8 cellular contexts compared by ENCODE assay signal in the genomic region with DNA sequence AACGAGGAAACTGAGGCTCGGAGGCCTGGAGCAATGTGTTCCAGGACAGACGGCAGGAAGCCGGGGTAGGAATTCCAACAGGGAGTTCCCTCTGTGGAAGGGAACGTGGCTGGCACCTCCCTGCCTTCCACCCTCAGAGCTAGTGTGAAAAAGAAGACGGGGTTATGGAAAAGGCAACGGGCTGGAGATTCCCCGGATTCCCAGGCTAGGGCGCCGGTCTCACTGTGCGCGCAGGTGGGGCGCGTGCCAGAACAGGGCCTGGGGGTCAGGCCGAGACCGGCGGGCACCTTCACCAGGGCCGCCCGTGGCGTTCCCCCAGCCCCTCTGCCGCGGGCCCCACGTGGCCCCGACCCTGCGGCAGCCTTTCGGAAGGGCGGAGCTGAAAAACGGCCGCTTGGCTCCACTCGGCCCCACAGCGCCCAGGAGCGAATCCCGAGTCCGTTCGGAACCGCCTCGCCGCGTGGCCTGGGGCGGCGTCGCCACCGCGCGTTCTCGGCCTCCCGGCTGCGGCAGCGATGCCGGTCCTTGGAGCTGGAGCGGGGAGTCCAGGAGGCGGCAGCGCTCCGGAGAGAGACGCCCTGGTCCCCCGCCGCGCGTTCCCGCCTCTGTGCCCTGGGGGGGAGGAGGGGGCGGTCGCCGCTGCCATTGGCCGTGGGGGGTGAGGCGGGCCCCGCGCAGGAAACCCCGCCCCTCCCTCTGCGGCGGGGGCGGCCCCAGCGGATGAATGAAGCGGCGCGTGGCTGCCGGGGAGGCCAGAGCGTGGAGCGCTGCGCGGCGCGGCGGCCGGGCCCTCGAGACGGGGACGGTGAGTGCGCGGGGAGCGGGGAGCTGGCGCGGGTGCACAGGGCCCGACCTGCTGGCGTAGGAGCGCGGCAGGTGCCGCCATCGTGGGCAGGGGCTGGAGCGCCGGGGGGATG. TPM values are rescaled to one million over a fixed set of nuclear protein-coding genes. Genes with fewer than 3 reads are reported as not detected.
A peak's percentile ranks its signal among the peaks of the same experiment; 100 is the strongest.
DNase-seq lines count a peak whose midpoint lies in the region; ATAC-seq and TF ChIP-seq lines count a peak whose summit lies in the region.

SLCO4A1 (plus strand) TSS at position 755 of the 917 bp plus-strand sequence. CDS start 13,952 bp downstream, outside the sequence.

- H3K36me3 ChIP-seq in CD8-positive, alpha-beta memory T cell (ENCODE audit: insufficient read depth, low read length) = no peaks in the 10 kb centered on the region
- H3K36me3 ChIP-seq in IMR-90 (ENCODE audit: control insufficient read depth, insufficient read depth, low read length) (no peaks in the 10 kb centered on the region), Peyer's patch (no peaks in the 10 kb centered on the region), neural cell (ENCODE audit: insufficient read depth, low read length) (no peaks in the 10 kb centered on the region)

- H3K27me3 Mint-ChIP-seq in CD8-positive, alpha-beta memory T cell = no peaks in the 10 kb centered on the region
- H3K27me3 Mint-ChIP-seq in activated T-helper 1 cell treated with anti-CD3 and anti-CD28 coated beads, Interleukin-12 subunit alpha, Interleukin-12 subunit beta, Interleukin-2, Interleukin-4 antibody, amounts not matched to agents 30 ng/mL and 10 ng/mL and 1 ng/mL, durations not matched to agents 14 hours and 24 hours and 36 hours (ENCODE audit: insufficient read depth) = peaks cover 16% of the 10 kb centered on the region

- 0% methylated on average over 29 of the region's 100 CpGs; no CpG with 5 or more reads in 1 of the 2 experiments for WGBS in IMR-90 (ENCODE audit: extremely low coverage in 2 of 2, insufficient read length in 1 of 2), 2 experiments

- H3K27ac ChIP-seq in CD8-positive, alpha-beta memory T cell (ENCODE audit: low read depth, low read length) = peak within 1 kb of the TSS; percentile 9
- no peak within 1 kb of the TSS; the same call in 1 of the 2 replicates for H3K27ac ChIP-seq in IMR-90 (ENCODE audit: insufficient read depth, low read length)
- peak within 1 kb of the TSS; percentile 67 to 85 (median 74) for H3K27ac ChIP-seq in Peyer's patch
- H3K27ac ChIP-seq in neural cell (ENCODE audit: low read length) = no peak within 1 kb of the TSS

- no peaks in the 10 kb centered on the region for H3K27me3 ChIP-seq in CD8-positive, alpha-beta memory T cell (ENCODE audit: insufficient read depth, low read length, poor library complexity, severe bottlenecking)
- peaks cover 57% of the 10 kb centered on the region for H3K27me3 ChIP-seq in IMR-90 (ENCODE audit: control insufficient read depth, insufficient read depth, low read length)
- no peaks in the 10 kb centered on the region for H3K27me3 ChIP-seq in Peyer's patch
- H3K27me3 ChIP-seq in neural cell (ENCODE audit: insufficient read depth, low read depth, low read length) = peaks cover 31% of the 10 kb centered on the region

- in situ Hi-C loops in IMR-90 (cut with MboI; ENCODE audit: low sequenced_read_pairs) = no loop called here

- H3F3A ChIP-seq in neural cell (ENCODE audit: insufficient read depth, low read length, poor library complexity, severe bottlenecking) = no peaks in the 10 kb centered on the region

- no peak within 1 kb of the TSS for H4K5ac ChIP-seq in IMR-90 (ENCODE audit: low read depth, low read length)

- CTCF ChIA-PET in CD8-positive, alpha-beta memory T cell (lab: Charles Lee) = interaction anchor here (1.0 to 2.1 kb wide), 4 partner anchors 25 to 166 kb away, joined by 3 to 9 read pairs (median 4); no protein-coding TSS in a partner anchor
- CTCF ChIA-PET in IMR-90 (lab: Yijun Ruan, JAX) = interaction anchor here (0.6 kb wide), 1 partner anchor 227 kb away, joined by 3 read pairs; no protein-coding TSS in a partner anchor

- no peak within 1 kb of the TSS; the same call in 1 of the 2 replicates for H3K56ac ChIP-seq in IMR-90 (ENCODE audit: extremely low read depth, insufficient read depth, low read length)

- H2AFZ ChIP-seq in IMR-90 (replicated peaks; ENCODE audit: low read length, poor library complexity) (peak within 1 kb of the TSS; percentile 95), neural cell (ENCODE audit: low read depth, low read length) (no peak within 1 kb of the TSS)

- no peak within 1 kb of the TSS for H2BK5ac ChIP-seq in IMR-90 (ENCODE audit: low read depth, low read length, poor library complexity, severe bottlenecking)

- H3K9me3 ChIP-seq in CD8-positive, alpha-beta memory T cell (ENCODE audit: low read length) = no peaks in the 10 kb centered on the region
- H3K9me3 ChIP-seq in IMR-90 (ENCODE audit: control insufficient read depth, insufficient read depth, low read length) = no peaks in the 10 kb centered on the region
- H3K9me3 ChIP-seq in Peyer's patch = no peaks in the 10 kb centered on the region
- no peaks in the 10 kb centered on the region for H3K9me3 ChIP-seq in neural cell (ENCODE audit: low read length)

- H2AK5ac ChIP-seq in IMR-90 (ENCODE audit: low read depth, low read length) = no peak within 1 kb of the TSS

- no peak within 1 kb of the TSS for H3K18ac ChIP-seq in IMR-90 (ENCODE audit: low read depth, low read length)

- peak; percentile 74 to 85 (median 79) for DNase-seq in CD8-positive, alpha-beta memory T cell
- DNase-seq in IMR-90 (peak; percentile 44), Peyer's patch (peak; percentile 88 to 93 (median 90)), fibroblast of pulmonary artery (ENCODE audit: low read depth) (peak; percentile 28)
- DNase-seq in activated T-helper 1 cell treated with anti-CD3 and anti-CD28 coated beads, Interleukin-12 subunit alpha, Interleukin-12 subunit beta, Interleukin-2, Interleukin-4 antibody, amounts not matched to agents 30 ng/mL and 10 ng/mL and 1 ng/mL, durations not matched to agents 14 hours and 24 hours and 36 hours (ENCODE audit: low spot score) = peak; percentile 90

- no peak for TF ChIP-seq EP300 in neural cell (conservative IDR thresholded peaks at IDR 0.05; ENCODE audit: poor library complexity, severe bottlenecking)

- H3K79me1 ChIP-seq in IMR-90 (ENCODE audit: low read depth in 1 of 2, low read length in 2 of 2) = no peaks in the 10 kb centered on the region

- H4K8ac ChIP-seq in IMR-90 (ENCODE audit: low read depth in 2 of 2, low read length in 2 of 2) = no peak within 1 kb of the TSS

- H2BK15ac ChIP-seq in IMR-90 (ENCODE audit: low read depth, low read length) = no peak within 1 kb of the TSS

- H3K4me3 Mint-ChIP-seq in CD8-positive, alpha-beta memory T cell = peak within 1 kb of the TSS; percentile 70 to 90 (median 73)
- H3K4me3 Mint-ChIP-seq in activated T-helper 1 cell treated with anti-CD3 and anti-CD28 coated beads, Interleukin-12 subunit alpha, Interleukin-12 subunit beta, Interleukin-2, Interleukin-4 antibody, amounts not matched to agents 30 ng/mL and 10 ng/mL and 1 ng/mL, durations not matched to agents 14 hours and 24 hours and 36 hours = peak within 1 kb of the TSS; percentile 85

- peak within 1 kb of the TSS in 2 of 8 donors; percentile 55 to 94 for H3K27ac Mint-ChIP-seq in CD8-positive, alpha-beta memory T cell
- H3K27ac Mint-ChIP-seq in activated T-helper 1 cell treated with anti-CD3 and anti-CD28 coated beads, Interleukin-12 subunit alpha, Interleukin-12 subunit beta, Interleukin-2, Interleukin-4 antibody, amounts not matched to agents 30 ng/mL and 10 ng/mL and 1 ng/mL, durations not matched to agents 14 hours and 24 hours and 36 hours = peak within 1 kb of the TSS; percentile 78

- POLR2A ChIA-PET in CD8-positive, alpha-beta memory T cell (lab: Charles Lee) = interaction anchor here (1.3 to 3.1 kb wide), 5 partner anchors 9 to 163 kb away, joined by 4 to 15 read pairs (median 4); partner anchors contain the start of gene OGFR
- POLR2A ChIA-PET in IMR-90 (lab: Charles Lee; ENCODE audit: unreplicated experiment) = interaction anchor here (0.7 kb wide), 1 partner anchor 10 kb away, joined by 3 read pairs; no protein-coding TSS in a partner anchor

- TF ChIP-seq RAD21 in IMR-90 (IDR thresholded peaks at IDR 0.05; ENCODE audit: low read length) (no peak), neural cell (conservative IDR thresholded peaks at IDR 0.05) (no peak)

- H3K23ac ChIP-seq in IMR-90 (ENCODE audit: low read depth, low read length) = no peak within 1 kb of the TSS

- intact Hi-C loops in IMR-90 (cut with micrococcal nuclease) = no loop called here
- intact Hi-C loops in activated T-helper 1 cell treated with anti-CD3 and anti-CD28 coated beads, Interleukin-12 subunit alpha, Interleukin-12 subunit beta, Interleukin-2, Interleukin-4 antibody, amounts not matched to agents 30 ng/mL and 10 ng/mL and 1 ng/mL, durations not matched to agents 14 hours and 24 hours and 36 hours (cut with micrococcal nuclease) = loop anchor here (1.0 to 5.0 kb wide), 7 partner anchors 18 to 405 kb away; partner anchors contain the start of genes ADRM1, OGFR, OSBPL2 and RPS21

- no peaks in the 10 kb centered on the region for H3K9me2 ChIP-seq in neural cell (ENCODE audit: insufficient read depth, low read length)

- peak within 1 kb of the TSS; percentile 88 for H2AK9ac ChIP-seq in IMR-90 (replicated peaks; ENCODE audit: low read depth, low read length, poor library complexity)

- peak within 1 kb of the TSS; percentile 61 for H3K4me3 ChIP-seq in CD8-positive, alpha-beta memory T cell (ENCODE audit: low read length)
- peak within 1 kb of the TSS; percentile 49 for H3K4me3 ChIP-seq in IMR-90 (ENCODE audit: insufficient read depth, low read depth, low read length)
- peak within 1 kb of the TSS; percentile 56 to 67 (median 66) for H3K4me3 ChIP-seq in Peyer's patch
- peak within 1 kb of the TSS; percentile 25 for H3K4me3 ChIP-seq in fibroblast of pulmonary artery (replicated peaks; ENCODE audit: low read depth, low read length)
- H3K4me3 ChIP-seq in neural cell (ENCODE audit: low read length) = peak within 1 kb of the TSS; percentile 87

- H3K36me3 Mint-ChIP-seq in CD8-positive, alpha-beta memory T cell = no peaks in the 10 kb centered on the region
- H3K36me3 Mint-ChIP-seq in activated T-helper 1 cell treated with anti-CD3 and anti-CD28 coated beads, Interleukin-12 subunit alpha, Interleukin-12 subunit beta, Interleukin-2, Interleukin-4 antibody, amounts not matched to agents 30 ng/mL and 10 ng/mL and 1 ng/mL, durations not matched to agents 14 hours and 24 hours and 36 hours (ENCODE audit: low read depth) = peaks cover 3% of the 10 kb centered on the region

- TF ChIP-seq POLR2A in IMR-90 (IDR thresholded peaks at IDR 0.05; ENCODE audit: low read depth, low read length) (peak; percentile 49), Peyer's patch (IDR thresholded peaks at IDR 0.05) (peak; percentile 64 to 80)

- peaks cover 4 to 18% (median 8%) of the 10 kb centered on the region in 3 donors for H3K4me1 Mint-ChIP-seq in CD8-positive, alpha-beta memory T cell
- H3K4me1 Mint-ChIP-seq in activated T-helper 1 cell treated with anti-CD3 and anti-CD28 coated beads, Interleukin-12 subunit alpha, Interleukin-12 subunit beta, Interleukin-2, Interleukin-4 antibody, amounts not matched to agents 30 ng/mL and 10 ng/mL and 1 ng/mL, durations not matched to agents 14 hours and 24 hours and 36 hours (ENCODE audit: low read depth) = peaks cover 14% of the 10 kb centered on the region

- H3K9ac ChIP-seq in IMR-90 (ENCODE audit: low read depth, low read length) = no peak within 1 kb of the TSS; the same call in 1 of the 2 replicates
- peak within 1 kb of the TSS; percentile 66 for H3K9ac ChIP-seq in neural cell (ENCODE audit: low read length)

- no TSS peak for BruUV-seq in IMR-90 (replicated peaks; lab: Mats Ljungman, UMichigan)

- peaks cover 0 to 1% (median 0%) of the 10 kb centered on the region in 5 donors for H3K9me3 Mint-ChIP-seq in CD8-positive, alpha-beta memory T cell
- H3K9me3 Mint-ChIP-seq in activated T-helper 1 cell treated with anti-CD3 and anti-CD28 coated beads, Interleukin-12 subunit alpha, Interleukin-12 subunit beta, Interleukin-2, Interleukin-4 antibody, amounts not matched to agents 30 ng/mL and 10 ng/mL and 1 ng/mL, durations not matched to agents 14 hours and 24 hours and 36 hours = no peaks in the 10 kb centered on the region

- no peak within 1 kb of the TSS for H3K14ac ChIP-seq in IMR-90 (replicated peaks; ENCODE audit: low read depth, low read length)

- H4K20me1 ChIP-seq in IMR-90 (ENCODE audit: insufficient read depth, low read length) (no peaks in the 10 kb centered on the region), neural cell (ENCODE audit: insufficient read depth) (peaks cover 5% of the 10 kb centered on the region)

- no peak within 1 kb of the TSS for H2BK20ac ChIP-seq in IMR-90 (ENCODE audit: low read depth, low read length)

- no peak within 1 kb of the TSS for H3K4ac ChIP-seq in IMR-90 (ENCODE audit: low read depth, low read length)

- H3K79me2 ChIP-seq in neural cell (replicated peaks; ENCODE audit: insufficient read depth, low read length) = no peaks in the 10 kb centered on the region

- H3K4me1 ChIP-seq in CD8-positive, alpha-beta memory T cell (ENCODE audit: insufficient read depth, low read length) = peaks cover 17% of the 10 kb centered on the region
- H3K4me1 ChIP-seq in IMR-90 (ENCODE audit: control insufficient read depth, insufficient read depth, low read length) (peaks cover 1% of the 10 kb centered on the region; the same call in 1 of the 2 replicates), Peyer's patch (peaks cover 0 to 50% (median 39%) of the 10 kb centered on the region in 4 donors)

- dilution Hi-C loops in IMR-90 (cut with HindIII; ENCODE audit: low sequenced_read_pairs, unreplicated experiment) = no loop called here

- no peak within 1 kb of the TSS for H2BK120ac ChIP-seq in IMR-90 (ENCODE audit: low read depth, low read length)

- no peak for TF ChIP-seq CTCF in IMR-90 (conservative IDR thresholded peaks at IDR 0.05; ENCODE audit: low read depth, low read length)
- TF ChIP-seq CTCF in Peyer's patch (IDR thresholded peaks at IDR 0.05) = peak in 2 of 6 experiments; percentile 3 to 27
- TF ChIP-seq CTCF in fibroblast of pulmonary artery (IDR thresholded peaks at IDR 0.05; ENCODE audit: low read length, missing control alignments) = no peak
- TF ChIP-seq CTCF in neural cell (IDR thresholded peaks at IDR 0.05; ENCODE audit: poor library complexity, severe bottlenecking) = peak; percentile 17
- TF ChIP-seq CTCF in subcutaneous adipose tissue (IDR thresholded peaks at IDR 0.05; ENCODE audit: low read depth) = no peak

- no peak within 1 kb of the TSS for H4K91ac ChIP-seq in IMR-90 (ENCODE audit: insufficient read depth, low read depth, low read length)

- H3K4me2 ChIP-seq in IMR-90 (ENCODE audit: low read depth, low read length) = peak within 1 kb of the TSS; percentile 61
- H3K4me2 ChIP-seq in neural cell (ENCODE audit: low read length) = peak within 1 kb of the TSS; percentile 78

- 0 out of 2 replicates have a peak, but pooled peaks cover 3% of the 10 kb centered on the region for H3K9me1 ChIP-seq in IMR-90 (ENCODE audit: insufficient read depth, low read length)

- ATAC-seq in GM21381 (IDR thresholded peaks at IDR 0.05; ENCODE audit: unreplicated experiment) = peak; percentile 61
- ATAC-seq in IMR-90 (ENCODE audit: low read depth) = peak; percentile 95

RNA-seq across cellular contexts. Expression of gene SLCO4A1, which starts in this region (rescaled TPM):
- 10 to 100 TPM; 42.0 to 44.9 TPM for total RNA-seq in CD8-positive, alpha-beta memory T cell
- 0.47 TPM for polyA plus RNA-seq in CD8-positive, alpha-beta memory T cell
- 0.56 and 0.72 TPM in 2 replicates for total RNA-seq in IMR-90 (2012; rRNA removed)
- polyA plus RNA-seq in IMR-90 (2012; rRNA removed) = 1.1 and 1.5 TPM in 2 replicates
- polyA plus RNA-seq in IMR-90 (2012; cell fraction: cytosol; rRNA removed) = 1.1 TPM in 2 replicates
- 2.1 and 5.3 TPM in 2 replicates for polyA plus RNA-seq in IMR-90 (2012; cell fraction: nucleus; rRNA removed; ENCODE audit: low replicate concordance)
- total RNA-seq in Peyer's patch = 10 to 100 TPM in 3 of 4 donors, 1 to 10 TPM in 1; 6.7 to 42.9 (median 28.5) TPM
- 47.6 and 49.8 TPM in 2 replicates for total RNA-seq in activated T-helper 1 cell treated with anti-CD3 and anti-CD28 coated beads, Interleukin-12 subunit alpha, Interleukin-12 subunit beta, Interleukin-2, Interleukin-4 antibody, amounts not matched to agents 30 ng/mL and 10 ng/mL and 1 ng/mL, durations not matched to agents 14 hours and 24 hours and 36 hours
- 2.5 and 3.5 TPM in 2 replicates for polyA plus RNA-seq in neural cell
- polyA minus RNA-seq in neural cell = 1.5 and 1.7 TPM in 2 replicates
- 10 to 100 TPM in 3 of 4 donors, 1 to 10 TPM in 1; 9.0 to 38.5 (median 28.3) TPM for total RNA-seq in subcutaneous adipose tissue

Comparison
In these comparisons a context has a peak if more than half of its experiments do, and no peak if none do; other contexts are left out.
1. DNase-seq: peak in every context shown above with its lines; median percentile 90 in Peyer's patch; 90 in activated T-helper 1 cell treated with anti-CD3 and anti-CD28 coated beads, Interleukin-12 subunit alpha, Interleukin-12 subunit beta, Interleukin-2, Interleukin-4 antibody, amounts not matched to agents 30 ng/mL and 10 ng/mL and 1 ng/mL, durations not matched to agents 14 hours and 24 hours and 36 hours; 79 in CD8-positive, alpha-beta memory T cell; 44 in IMR-90; 28 in fibroblast of pulmonary artery.
2. H3K27ac ChIP-seq: peak in CD8-positive, alpha-beta memory T cell (single experiment) and Peyer's patch (4 of 4); none in IMR-90 (single experiment) and neural cell (single experiment).
3. H3K4me3 ChIP-seq: peak in every context shown above with its lines; median percentile 87 in neural cell; 66 in Peyer's patch; 61 in CD8-positive, alpha-beta memory T cell; 49 in IMR-90; 25 in fibroblast of pulmonary artery.